ENCODE assay signal across 8 cellular contexts in the genomic region with DNA sequence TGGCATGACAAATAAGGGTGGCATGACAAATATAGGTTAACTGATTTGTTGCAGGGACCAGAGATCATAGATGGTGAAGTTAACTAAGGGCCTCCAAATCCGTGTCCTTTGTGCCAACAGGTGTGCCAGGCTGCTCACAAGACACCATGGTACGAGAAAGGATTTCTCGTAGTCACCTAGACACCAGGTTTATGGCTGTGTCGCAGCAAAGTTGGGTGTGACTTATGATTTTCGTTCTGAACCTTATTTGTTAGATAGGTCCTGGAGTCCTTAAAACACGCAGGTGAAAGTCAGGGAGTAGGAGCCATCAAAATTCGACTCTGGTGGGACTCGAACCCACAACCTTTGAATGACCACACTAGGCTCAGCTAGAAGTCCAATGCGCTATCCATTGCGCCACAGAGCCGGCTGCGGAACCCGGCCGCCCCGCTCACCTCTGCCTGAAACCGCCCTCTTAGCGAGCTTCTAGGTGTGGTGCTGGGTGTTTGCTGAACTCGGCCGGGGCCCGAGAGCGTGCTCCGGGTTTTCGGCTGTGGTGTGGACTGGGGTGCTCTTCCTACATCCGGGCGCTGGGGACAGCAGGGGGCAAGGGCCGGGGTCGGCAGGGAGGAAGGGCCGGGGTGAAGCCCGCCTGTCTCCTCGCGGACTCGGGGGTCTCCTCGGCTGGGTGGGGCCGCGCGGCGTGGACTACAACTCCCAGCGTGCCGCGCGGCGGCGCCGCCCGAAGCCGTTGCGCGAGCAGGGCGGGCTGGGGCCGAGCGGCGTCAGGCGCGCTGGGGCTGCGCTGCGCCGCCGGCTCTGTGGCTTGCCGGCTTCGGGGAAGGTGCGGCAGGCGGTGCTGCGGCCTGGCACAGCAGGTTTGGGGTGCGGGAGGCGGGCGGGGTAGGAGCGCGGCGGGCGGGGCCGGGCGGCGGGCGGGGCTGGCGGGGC. TPM values are rescaled to one million over a fixed set of nuclear protein-coding genes. Genes with fewer than 3 reads are reported as not detected.
A peak's percentile ranks its signal among the peaks of the same experiment; 100 is the strongest.
DNase-seq lines count a peak whose midpoint lies in the region; ATAC-seq and TF ChIP-seq lines count a peak whose summit lies in the region.

TSS of gene SLC27A4 (plus strand) at position 767 of the 930 bp plus-strand sequence. CDS start 2,606 bp downstream, outside the sequence.

- POLR2A ChIA-PET in activated B cell treated with CpG ODN at 0.5 μM for 24 hours (lab: Charles Lee): interaction anchor here (0.5 to 1.8 kb wide), 4 partner anchors 12 to 64 kb away, joined by 3 to 6 read pairs (median 4); partner anchors contain the start of genes GOLGA2 and SWI5

- H3K27me3 Mint-ChIP-seq in activated B cell treated with CpG ODN at 0.5 μM for 24 hours: no peaks in the 10 kb centered on the region

- peak within 1 kb of the TSS; percentile 80 to 84 for H3K4me3 ChIP-seq in cardiac fibroblast (replicated peaks in 1 of 2; ENCODE audit: low read depth in 2 of 2, low read length in 2 of 2)

- H3K27ac Mint-ChIP-seq in activated B cell treated with CpG ODN at 0.5 μM for 24 hours: peak within 1 kb of the TSS; percentile 80

- peaks cover 9% of the 10 kb centered on the region for H3K36me3 Mint-ChIP-seq in activated B cell treated with CpG ODN at 0.5 μM for 24 hours (ENCODE audit: low read depth)

- H3K4me3 Mint-ChIP-seq in activated B cell treated with CpG ODN at 0.5 μM for 24 hours: peak within 1 kb of the TSS; percentile 86

- TF ChIP-seq CTCF in activated B cell treated with CpG ODN at 0.5 μM for 24 hours (IDR thresholded peaks at IDR 0.05) (no peak), cardiac fibroblast (IDR thresholded peaks at IDR 0.05; ENCODE audit: low read depth, low read length) (no peak)

- peak; percentile 56 to 90 (median 89) for DNase-seq in NCI-H1417 (lab: John Stamatoyannopoulos, UW)
- no peak for DNase-seq in NCI-H1417 treated with DMSO at 0.1 percent for 48 hours (lab: John Stamatoyannopoulos, UW)
- peak; percentile 85 for DNase-seq in NCI-H2171 treated with DMSO at 0.1 percent for 48 hours (lab: John Stamatoyannopoulos, UW)
- peak; percentile 81 for DNase-seq in activated B cell treated with CpG ODN at 0.5 μM for 24 hours
- peak; percentile 74 to 81 for DNase-seq in cardiac fibroblast (ENCODE audit: low read depth in 2 of 2)
- DNase-seq in inferior parietal cortex (ENCODE audit: extremely low spot score): peak; percentile 72
- DNase-seq in stimulated activated CD4-positive, alpha-beta T cell treated with anti-CD3 and anti-CD28 coated beads, Interleukin-12 subunit alpha, Interleukin-12 subunit beta, amount 100 ng/mL, for 24 hours (ENCODE audit: low read depth in 2 of 2): peak; percentile 65 to 73

- H3K9me3 Mint-ChIP-seq in activated B cell treated with CpG ODN at 0.5 μM for 24 hours: no peaks in the 10 kb centered on the region

- ATAC-seq in HG02943 (IDR thresholded peaks at IDR 0.05; ENCODE audit: low read depth, unreplicated experiment) (peak; percentile 54), activated B cell treated with CpG ODN at 0.5 μM for 24 hours (ENCODE audit: low read depth) (peak; percentile 91)

- CTCF ChIA-PET in activated B cell treated with CpG ODN at 0.5 μM for 24 hours (lab: Charles Lee): no interaction called here

- peaks cover 10% of the 10 kb centered on the region for H3K4me1 Mint-ChIP-seq in activated B cell treated with CpG ODN at 0.5 μM for 24 hours

- intact Hi-C loops in activated B cell treated with CpG ODN at 0.5 μM for 24 hours (cut with micrococcal nuclease): loop anchor here (1.0 to 2.0 kb wide), 6 partner anchors 18 to 147 kb away; partner anchors contain the start of genes COQ4, DNM1, GOLGA2 and SWI5

RNA-seq across cellular contexts. Expression of gene SLC27A4, which starts in this region (rescaled TPM):
- 13.6 and 14.4 TPM in 2 replicates for total RNA-seq in activated B cell treated with CpG ODN at 0.5 μM for 24 hours
